ENCODE assay signal across 13 cellular contexts in the genomic region with DNA sequence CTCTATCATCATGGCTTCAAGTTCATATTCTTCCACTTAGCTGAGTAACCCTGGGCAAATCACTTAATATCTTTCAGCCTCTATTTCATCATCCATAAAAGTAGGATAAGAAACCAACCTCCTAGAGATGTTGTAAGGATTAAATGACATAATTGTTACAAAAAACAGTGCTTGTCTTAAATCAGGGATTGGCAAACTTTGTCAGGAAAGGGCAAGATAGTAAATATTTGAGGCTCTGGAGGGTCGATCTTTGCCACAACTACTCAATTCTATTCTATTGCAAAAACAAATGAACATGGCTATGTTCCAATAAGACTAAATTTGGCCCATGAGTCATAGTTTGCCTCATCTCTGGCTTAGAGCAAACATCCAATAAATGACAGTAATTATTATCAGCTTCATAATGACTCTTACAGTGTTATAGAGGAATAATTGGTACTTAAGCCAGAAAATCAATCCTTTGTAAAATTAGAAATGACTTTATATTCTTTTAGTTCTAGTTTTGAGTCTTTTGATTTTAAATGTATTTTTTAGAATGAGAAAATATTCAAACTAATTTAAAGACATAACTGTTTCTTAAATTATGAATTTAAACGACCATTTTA.
DNase-seq lines count a peak whose midpoint lies in the region; ATAC-seq and TF ChIP-seq lines count a peak whose summit lies in the region.
"Had no signal": no experiment of that assay in that cellular context is flagged by ENCODE, and none has a peak within 500 bp of the region (broad histone marks: within the 10 kb centered on the region; RNA-seq: fewer than 3 reads in every experiment).

No MANE protein-coding gene starts in this region.

- H3K36me3 Mint-ChIP-seq in stimulated activated effector memory CD8-positive, alpha-beta T cell treated with anti-CD3 and anti-CD28 coated beads, Interleukin-12 subunit alpha, Interleukin-12 subunit beta, amount 100 ng/mL, for 72 hours, result no peaks in the 10 kb centered on the region

- no peak overlapping the region for H3K4me3 ChIP-seq in cardiac fibroblast (replicated peaks in 1 of 2; ENCODE audit: low read depth in 2 of 2, low read length in 2 of 2)
- H3K4me3 ChIP-seq: A549 had no signal

- no peaks in the 10 kb centered on the region for H3K4me1 Mint-ChIP-seq in stimulated activated effector memory CD8-positive, alpha-beta T cell treated with anti-CD3 and anti-CD28 coated beads, Interleukin-12 subunit alpha, Interleukin-12 subunit beta, amount 100 ng/mL, for 72 hours
- H3K4me1 Mint-ChIP-seq: activated naive CD8-positive, alpha-beta T cell treated with anti-CD3 and anti-CD28 coated beads, Interleukin-2, amount 50 U/mL, for 24 hours had no signal

- DNase-seq in NCI-H1694 (lab: John Stamatoyannopoulos, UW) (peak; percentile 30), NCI-H1694 treated with DMSO at 0.1 percent for 48 hours (lab: John Stamatoyannopoulos, UW) (no peak), NCI-H69 (lab: John Stamatoyannopoulos, UW) (peak; percentile 75), cardiac fibroblast (ENCODE audit: low read depth in 2 of 2) (peak; percentile 64 to 65), sciatic nerve (ENCODE audit: low spot score) (no peak), NCI-H2196 (lab: John Stamatoyannopoulos, UW; ENCODE audit: unreplicated experiment) (no peak), Right ventricle myocardium superior (no peak)
- no peak for DNase-seq in stimulated activated effector memory CD8-positive, alpha-beta T cell treated with anti-CD3 and anti-CD28 coated beads, Interleukin-12 subunit alpha, Interleukin-12 subunit beta, amount 100 ng/mL, for 72 hours (ENCODE audit: low spot score in 2 of 2)
- DNase-seq: activated naive CD8-positive, alpha-beta T cell treated with anti-CD3 and anti-CD28 coated beads, Interleukin-2, amount 50 U/mL, for 24 hours; GDM1; NCI-H82; T-helper 2 cell had no signal

- ATAC-seq in sciatic nerve (peak; percentile 38), Right ventricle myocardium superior (ENCODE audit: poor library complexity) (no peak)
- ATAC-seq in stimulated activated effector memory CD8-positive, alpha-beta T cell treated with anti-CD3 and anti-CD28 coated beads, Interleukin-12 subunit alpha, Interleukin-12 subunit beta, amount 100 ng/mL, for 72 hours, result no peak
- ATAC-seq: A549; activated naive CD8-positive, alpha-beta T cell treated with anti-CD3 and anti-CD28 coated beads, Interleukin-2, amount 50 U/mL, for 24 hours had no signal

- no peak for TF ChIP-seq CTCF in cardiac fibroblast (IDR thresholded peaks at IDR 0.05; ENCODE audit: low read depth, low read length)

- H3K4me3 Mint-ChIP-seq in stimulated activated effector memory CD8-positive, alpha-beta T cell treated with anti-CD3 and anti-CD28 coated beads, Interleukin-12 subunit alpha, Interleukin-12 subunit beta, amount 100 ng/mL, for 72 hours, result no peak overlapping the region
- H3K4me3 Mint-ChIP-seq: activated naive CD8-positive, alpha-beta T cell treated with anti-CD3 and anti-CD28 coated beads, Interleukin-2, amount 50 U/mL, for 24 hours had no signal

- peaks cover 2% of the 10 kb centered on the region for H3K9me3 Mint-ChIP-seq in stimulated activated effector memory CD8-positive, alpha-beta T cell treated with anti-CD3 and anti-CD28 coated beads, Interleukin-12 subunit alpha, Interleukin-12 subunit beta, amount 100 ng/mL, for 72 hours

- no peak overlapping the region for H3K27ac Mint-ChIP-seq in stimulated activated effector memory CD8-positive, alpha-beta T cell treated with anti-CD3 and anti-CD28 coated beads, Interleukin-12 subunit alpha, Interleukin-12 subunit beta, amount 100 ng/mL, for 72 hours
- H3K27ac Mint-ChIP-seq: activated naive CD8-positive, alpha-beta T cell treated with anti-CD3 and anti-CD28 coated beads, Interleukin-2, amount 50 U/mL, for 24 hours had no signal

- intact Hi-C loops in sciatic nerve (cut with DNase I) (no loop called here), Right ventricle myocardium superior (cut with DNase I) (no loop called here)

Comparison
In these comparisons a context has a peak if more than half of its experiments do, and no peak if none do; other contexts are left out.
1. DNase-seq: peak in NCI-H1694 (single experiment), NCI-H69 (single experiment) and cardiac fibroblast (2 of 2); none in NCI-H1694 treated with DMSO at 0.1 percent for 48 hours (single experiment), sciatic nerve (single experiment), NCI-H2196 (single experiment), Right ventricle myocardium superior (single experiment) and stimulated activated effector memory CD8-positive, alpha-beta T cell treated with anti-CD3 and anti-CD28 coated beads, Interleukin-12 subunit alpha, Interleukin-12 subunit beta, amount 100 ng/mL, for 72 hours (0 of 2).